In the genomic region with DNA sequence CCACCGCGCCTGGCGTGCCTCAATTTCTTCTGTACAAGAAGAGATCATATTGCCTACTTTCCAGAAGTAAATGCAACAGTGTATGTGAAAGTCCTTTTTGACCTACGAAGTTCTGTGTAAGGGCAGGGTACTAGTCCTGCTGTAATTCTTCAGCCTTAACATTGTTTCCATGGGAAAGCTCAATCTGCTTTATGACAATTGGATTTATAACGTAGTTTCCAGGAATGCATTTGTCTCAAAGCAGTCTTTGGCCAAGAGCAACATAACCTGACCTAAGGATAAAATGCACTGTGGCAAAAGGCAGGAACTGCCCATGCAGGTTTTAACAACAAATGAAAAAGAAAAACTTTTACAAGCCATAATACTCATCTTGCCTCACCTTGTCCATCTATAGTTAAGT, we compare ENCODE assay signal across 5 cellular contexts.
"Had no signal": no experiment of that assay in that cellular context is flagged by ENCODE, and none has a peak within 500 bp of the region (broad histone marks: within the 10 kb centered on the region; RNA-seq: fewer than 3 reads in every experiment).

No MANE protein-coding gene starts in this region.

- DNase-seq: H9, HCEC 1CT had no signal

- H3K4me3 ChIP-seq: GM23338 had no signal

- H3K36me3 Mint-ChIP-seq: IgD-negative memory B cell had no signal

- H3K27ac Mint-ChIP-seq: GM23338, H9, IgD-negative memory B cell had no signal

- ATAC-seq: GM23338, HepG2 had no signal
